ENCODE assay signal across 21 cellular contexts in genomic region chr15:67305506-67305905, GRCh38.
"Had no signal": no experiment of that assay in that cellular context is flagged by ENCODE, and none has a peak within 500 bp of the region (broad histone marks: within the 10 kb centered on the region; RNA-seq: fewer than 3 reads in every experiment).

No MANE protein-coding gene starts in this region.

- H3K4me3 Mint-ChIP-seq: effector memory CD8-positive, alpha-beta T cell; immature natural killer cell; naive thymus-derived CD4-positive, alpha-beta T cell; nephron progenitor cell; stimulated activated effector memory CD8-positive, alpha-beta T cell treated with anti-CD3 and anti-CD28 coated beads, Interleukin-12 subunit alpha, Interleukin-12 subunit beta, amount 100 ng/mL, for 72 hours had no signal

- H3K9me3 Mint-ChIP-seq: effector memory CD8-positive, alpha-beta T cell; immature natural killer cell; naive thymus-derived CD4-positive, alpha-beta T cell; nephron progenitor cell; stimulated activated effector memory CD8-positive, alpha-beta T cell treated with anti-CD3 and anti-CD28 coated beads, Interleukin-12 subunit alpha, Interleukin-12 subunit beta, amount 100 ng/mL, for 72 hours had no signal

- H3K4me1 Mint-ChIP-seq: immature natural killer cell; naive thymus-derived CD4-positive, alpha-beta T cell; nephron progenitor cell; stimulated activated effector memory CD8-positive, alpha-beta T cell treated with anti-CD3 and anti-CD28 coated beads, Interleukin-12 subunit alpha, Interleukin-12 subunit beta, amount 100 ng/mL, for 72 hours had no signal

- H3K27me3 Mint-ChIP-seq: effector memory CD8-positive, alpha-beta T cell had no signal

- FAIRE-seq: keratinocyte had no signal

- DNase-seq: effector memory CD8-positive, alpha-beta T cell; esophagus squamous epithelium; foreskin fibroblast; glutamatergic neuron; immature natural killer cell; left lung; lower lobe of right lung; mesenchymal stem cell; naive thymus-derived CD4-positive, alpha-beta T cell; nephron progenitor cell; psoas muscle; retina; right lobe of liver; stimulated activated CD4-positive, alpha-beta T cell treated with anti-CD3 and anti-CD28 coated beads, Interleukin-4, amount 100 ng/mL, for 1 hour; stimulated activated CD8-positive, alpha-beta memory T cell treated with anti-CD3 and anti-CD28 coated beads, Interleukin-4, amount 100 ng/mL, for 48 hours; stimulated activated naive CD8-positive, alpha-beta T cell treated with anti-CD3 and anti-CD28 coated beads, Interleukin-15, Interleukin-2, amounts not matched to agents 100 U/mL and 50 U/mL, for 24 hours; tibial artery; upper lobe of left lung; uterus had no signal

- H3K36me3 Mint-ChIP-seq: immature natural killer cell; naive thymus-derived CD4-positive, alpha-beta T cell; stimulated activated effector memory CD8-positive, alpha-beta T cell treated with anti-CD3 and anti-CD28 coated beads, Interleukin-12 subunit alpha, Interleukin-12 subunit beta, amount 100 ng/mL, for 72 hours had no signal

- H3K27ac Mint-ChIP-seq: effector memory CD8-positive, alpha-beta T cell; immature natural killer cell; naive thymus-derived CD4-positive, alpha-beta T cell; nephron progenitor cell; stimulated activated effector memory CD8-positive, alpha-beta T cell treated with anti-CD3 and anti-CD28 coated beads, Interleukin-12 subunit alpha, Interleukin-12 subunit beta, amount 100 ng/mL, for 72 hours had no signal
